Comparison of ENCODE assay signal across 8 cellular contexts in genomic region chr14:65824285-65824977, GRCh38.
DNase-seq lines count a peak whose midpoint lies in the region; ATAC-seq and TF ChIP-seq lines count a peak whose summit lies in the region.

No MANE protein-coding gene starts in this region.

- TF ChIP-seq CTCF in WTC11 (IDR thresholded peaks at IDR 0.05) (peak; percentile 91), left lung (IDR thresholded peaks at IDR 0.05) (peak; percentile 88 to 91)

- H3K9me3 ChIP-seq in left lung, result no peaks in the 10 kb centered on the region

- no peak overlapping the region for H3K4me3 ChIP-seq in left lung

- POLR2A ChIA-PET in WTC11 (lab: Charles Lee), result interaction anchor here (0.6 kb wide), 1 partner anchor 438 kb away, joined by 10 read pairs; no protein-coding TSS in a partner anchor

- H3K27ac ChIP-seq in left lung, result no peak overlapping the region

- no peaks in the 10 kb centered on the region for H3K36me3 ChIP-seq in left lung

- no peaks in the 10 kb centered on the region for H3K9me3 Mint-ChIP-seq in WTC11

- H3K4me1 ChIP-seq in left lung, result no peaks in the 10 kb centered on the region

- H3K27me3 Mint-ChIP-seq in WTC11 (ENCODE audit: low read depth), result peaks cover 3% of the 10 kb centered on the region; the same call in 1 of the 2 replicates

- H3K4me3 Mint-ChIP-seq in WTC11, result no peak overlapping the region

- H3K36me3 Mint-ChIP-seq in WTC11, result no peaks in the 10 kb centered on the region

- ATAC-seq in HG02759 (IDR thresholded peaks at IDR 0.05; ENCODE audit: unreplicated experiment), result peak; percentile 50
- peak; percentile 57 for ATAC-seq in WTC11
- peak; percentile 98 for ATAC-seq in left lung
- ATAC-seq in GM21423 (IDR thresholded peaks at IDR 0.05; ENCODE audit: unreplicated experiment), result no peak

- peak; percentile 76 for DNase-seq in ELR (ENCODE audit: low read depth)
- DNase-seq in NCI-H2107 treated with DMSO at 0.1 percent for 48 hours (lab: John Stamatoyannopoulos, UW; ENCODE audit: unreplicated experiment), result peak; percentile 83
- DNase-seq in WTC11 (ENCODE audit: low spot score), result peak; percentile 60
- DNase-seq in central memory CD4-positive, alpha-beta T cell, result peak; percentile 55
- DNase-seq in left lung, result no peak
- DNase-seq in stimulated activated CD4-positive, alpha-beta T cell treated with anti-CD3 and anti-CD28 coated beads, TNF-alpha, amount 100 ng/mL, for 4 hours (ENCODE audit: low read depth in 3 of 3), result peak; percentile 10 to 27 (median 27)

- CTCF ChIA-PET in WTC11 (lab: Charles Lee), result interaction anchor here (0.5 to 2.4 kb wide), 76 partner anchors 10 to 1437 kb away, joined by 3 to 50 read pairs (median 4); partner anchors contain the start of gene MAX

- H3K27ac Mint-ChIP-seq in WTC11, result no peak overlapping the region

- H3K27me3 ChIP-seq in left lung, result peaks cover 0 to 13% of the 10 kb centered on the region in 2 donors

- peaks cover 33% of the 10 kb centered on the region for H3K4me1 Mint-ChIP-seq in WTC11

- intact Hi-C loops in left lung (cut with DNase I), result loop anchor here in 1 of 2 donors (10.0 kb wide), 2 partner anchors 410 to 660 kb away; partner anchors contain the start of gene FUT8

TF ChIP-seq in WTC11, 78 proteins besides CTCF, POLR2A, EP300 and RAD21:
- TF ChIP-seq HMGA2 (CRISPR knock-in tag; IDR thresholded peaks at IDR 0.05) (no peak), E2F5 (CRISPR knock-in tag; IDR thresholded peaks at IDR 0.05) (no peak), PRDM15 (CRISPR knock-in tag; IDR thresholded peaks at IDR 0.05) (no peak), CDX4 (CRISPR knock-in tag; IDR thresholded peaks at IDR 0.05; ENCODE audit: borderline replicate concordance) (no peak), USF2 (CRISPR knock-in tag; IDR thresholded peaks at IDR 0.05) (no peak), FOXJ3 (CRISPR knock-in tag; IDR thresholded peaks at IDR 0.05; ENCODE audit: borderline replicate concordance) (no peak), CBFB (CRISPR knock-in tag; IDR thresholded peaks at IDR 0.05; ENCODE audit: low read depth) (no peak), AR (CRISPR knock-in tag; IDR thresholded peaks at IDR 0.05) (no peak), SMAD4 (CRISPR knock-in tag; IDR thresholded peaks at IDR 0.05) (no peak), RORB (CRISPR knock-in tag; IDR thresholded peaks at IDR 0.05) (no peak), TCF7 (CRISPR knock-in tag; IDR thresholded peaks at IDR 0.05; ENCODE audit: low read depth) (no peak), ESRRA (CRISPR knock-in tag; IDR thresholded peaks at IDR 0.05; ENCODE audit: borderline replicate concordance) (no peak), CREM (CRISPR knock-in tag; IDR thresholded peaks at IDR 0.05) (no peak), ATF6 (CRISPR knock-in tag; IDR thresholded peaks at IDR 0.05) (no peak)

Comparison
In these comparisons a context has a peak if more than half of its experiments do, and no peak if none do; other contexts are left out.
1. DNase-seq: peak in ELR (single experiment), NCI-H2107 treated with DMSO at 0.1 percent for 48 hours (single experiment), WTC11 (single experiment), central memory CD4-positive, alpha-beta T cell (single experiment) and stimulated activated CD4-positive, alpha-beta T cell treated with anti-CD3 and anti-CD28 coated beads, TNF-alpha, amount 100 ng/mL, for 4 hours (3 of 3); none in left lung (0 of 2).